In genomic region chr6:31541658-31542521, GRCh38 we compare ENCODE assay signal across 8 cellular contexts. TPM values are rescaled to one million over a fixed set of nuclear protein-coding genes. Genes with fewer than 3 reads are reported as not detected.
A peak's percentile ranks its signal among the peaks of the same experiment; 100 is the strongest.
DNase-seq lines count a peak whose midpoint lies in the region; ATAC-seq, FAIRE-seq and TF ChIP-seq lines count a peak whose summit lies in the region.

TSS of gene DDX39B (minus strand) at chr6:31542003. CDS start at chr6:31540532, 1,471 bp downstream.

- peak within 1 kb of the TSS; percentile 92 to 99 (median 97) for H3K27ac ChIP-seq in BLaER1 treated with 17β-estradiol and CSF1 and Interleukin-3, amounts not matched to agents 10 nM and 100 nM
- peak within 1 kb of the TSS; percentile 95 for H3K27ac ChIP-seq in HepG2 (ENCODE audit: extremely low read length, insufficient read depth, low read length)

- peaks cover 56% of the 10 kb centered on the region for H3K79me2 ChIP-seq in HepG2 (ENCODE audit: insufficient read depth, low read length)

- intact Hi-C loops in dendritic cell treated with granulocyte-macrophage colony-stimulating factor and Interleukin-4, amounts not matched to agents 40 ng/mL and 50 ng/mL, for 4 days (cut with micrococcal nuclease) = loop anchor here (5.0 kb wide), 1 partner anchor 125 kb away; the partner anchor contains the start of genes CSNK2B and LY6G5B
- intact Hi-C loops in HepG2 (cut with micrococcal nuclease; ENCODE audit: unreplicated experiment) = loop anchor here (1.0 to 10.0 kb wide), 2 partner anchors 113 to 292 kb away; partner anchors contain the start of genes APOM and BAG6

- peak; percentile 92 for FAIRE-seq in HepG2 (lab: Jason Lieb, UNC)

- peak; percentile 39 for TF ChIP-seq CTCF in HepG2 (CRISPR knock-in tag; IDR thresholded peaks at IDR 0.05)

- no TSS peak for BruUV-seq in HepG2 (replicated peaks; lab: Mats Ljungman, UMichigan)

- CTCF ChIA-PET in HepG2 (lab: Yijun Ruan, JAX; ENCODE audit: low intra/inter-chr PET ratio, low total read pairs) = interaction anchor here (1.6 kb wide), 1 partner anchor 55 kb away, joined by 4 read pairs; no protein-coding TSS in a partner anchor

- TF ChIP-seq EP300 in HepG2 (IDR thresholded peaks at IDR 0.05; ENCODE audit: low read depth in 2 of 2, low read length in 2 of 2) (peak; percentile 33 to 60; a peak in 2 of 4 replicates), HepG2 (CRISPR knock-in tag; IDR thresholded peaks at IDR 0.05; ENCODE audit: borderline replicate concordance) (peak; percentile 40; the same call in 1 of the 2 replicates)

- peak within 1 kb of the TSS; percentile 91 to 99 (median 98) for H3K4me2 ChIP-seq in BLaER1 treated with 17β-estradiol and CSF1 and Interleukin-3, amounts not matched to agents 10 nM and 100 nM
- H3K4me2 ChIP-seq in HepG2 (ENCODE audit: low read depth, low read length) = peak within 1 kb of the TSS; percentile 99

- ATAC-seq in GM19372 (IDR thresholded peaks at IDR 0.05; ENCODE audit: low read depth, unreplicated experiment) = peak; percentile 64
- ATAC-seq in HG03565 (IDR thresholded peaks at IDR 0.05; ENCODE audit: unreplicated experiment) = peak; percentile 58
- peak; percentile 85 for ATAC-seq in HepG2

- peaks cover 61 to 74% (median 63%) of the 10 kb centered on the region in 10 experiments for H3K4me1 ChIP-seq in BLaER1 treated with 17β-estradiol and CSF1 and Interleukin-3, amounts not matched to agents 10 nM and 100 nM
- peaks cover 59% of the 10 kb centered on the region for H3K4me1 ChIP-seq in HepG2 (ENCODE audit: insufficient read depth, low read length)

- H3K4me3 ChIP-seq in BLaER1 treated with 17β-estradiol and CSF1 and Interleukin-3, amounts not matched to agents 10 nM and 100 nM = peak within 1 kb of the TSS; percentile 74 to 91 (median 86)
- peak within 1 kb of the TSS; percentile 66 to 99 (median 83) for H3K4me3 ChIP-seq in HepG2 (replicated peaks in 1 of 3; ENCODE audit: insufficient read depth in 1 of 3, low read depth in 2 of 3, low read length in 3 of 3)

- peak within 1 kb of the TSS; percentile 91 for H3K27ac Mint-ChIP-seq in dendritic cell treated with granulocyte-macrophage colony-stimulating factor and Interleukin-4, amounts not matched to agents 40 ng/mL and 50 ng/mL, for 4 days

- DNase-seq in NCI-H748 treated with DMSO at 0.1 percent for 48 hours (lab: John Stamatoyannopoulos, UW) (peak; percentile 98), HepG2 (ENCODE audit: low spot score) (peak; percentile 98)
- DNase-seq in activated CD4-positive, alpha-beta T cell treated with anti-CD3 and anti-CD28 coated beads, Interleukin-2, amount 50 U/mL, for 4 hours = peak; percentile 89 to 92
- peak; percentile 86 to 87 for DNase-seq in stimulated activated CD4-positive, alpha-beta T cell treated with anti-CD3 and anti-CD28 coated beads, Interleukin-2, amount 100 ng/mL, for 48 hours

- no peaks in the 10 kb centered on the region for H3K27me3 ChIP-seq in BLaER1 treated with 17β-estradiol and CSF1 and Interleukin-3, amounts not matched to agents 10 nM and 100 nM
- no peaks in the 10 kb centered on the region; a peak in 2 of 5 replicates for H3K27me3 ChIP-seq in HepG2 (ENCODE audit: control insufficient read depth in 1 of 2, insufficient read depth in 2 of 2, low read length in 2 of 2)

- in situ Hi-C loops in HepG2 (cut with HindIII; ENCODE audit: extremely low pct_ligation_motif_present, low pct_unique_long_range_greater_than_20kb) = no loop called here

- H3K9me3 ChIP-seq in BLaER1 treated with 17β-estradiol and CSF1 and Interleukin-3, amounts not matched to agents 10 nM and 100 nM (replicated peaks in 1 of 11) = no peaks in the 10 kb centered on the region
- H3K9me3 ChIP-seq in HepG2 (ENCODE audit: low read length) = no peaks in the 10 kb centered on the region

- peaks cover 42 to 45% (median 44%) of the 10 kb centered on the region in 11 experiments for H4K20me1 ChIP-seq in BLaER1 treated with 17β-estradiol and CSF1 and Interleukin-3, amounts not matched to agents 10 nM and 100 nM
- peaks cover 40% of the 10 kb centered on the region for H4K20me1 ChIP-seq in HepG2 (ENCODE audit: insufficient read depth, low read length)

- POLR2A ChIA-PET in HepG2 (lab: Yijun Ruan, JAX) = interaction anchor here (0.7 to 6.9 kb wide), 34 partner anchors 8 to 1430 kb away, joined by 3 to 123 read pairs (median 5); partner anchors contain the start of genes AIF1, APOM, BAG6 and C6orf47

- WGBS in HepG2 (ENCODE audit: low lambda C conversion rate) = under 1% methylated on average over 36 of the region's 43 CpGs

- H3K27me3 Mint-ChIP-seq in dendritic cell treated with granulocyte-macrophage colony-stimulating factor and Interleukin-4, amounts not matched to agents 40 ng/mL and 50 ng/mL, for 4 days = no peaks in the 10 kb centered on the region

- peak within 1 kb of the TSS; percentile 97 for H2AFZ ChIP-seq in HepG2 (ENCODE audit: low read length)

- peaks cover 50% of the 10 kb centered on the region for H3K36me3 Mint-ChIP-seq in dendritic cell treated with granulocyte-macrophage colony-stimulating factor and Interleukin-4, amounts not matched to agents 40 ng/mL and 50 ng/mL, for 4 days (ENCODE audit: low read depth)

- H3K4me1 Mint-ChIP-seq in dendritic cell treated with granulocyte-macrophage colony-stimulating factor and Interleukin-4, amounts not matched to agents 40 ng/mL and 50 ng/mL, for 4 days (ENCODE audit: low read depth) = peaks cover 40% of the 10 kb centered on the region

- peak within 1 kb of the TSS; percentile 86 for H3K4me3 Mint-ChIP-seq in dendritic cell treated with granulocyte-macrophage colony-stimulating factor and Interleukin-4, amounts not matched to agents 40 ng/mL and 50 ng/mL, for 4 days

- peak; percentile 98 to 99 for TF ChIP-seq POLR2A in HepG2 (IDR thresholded peaks at IDR 0.05; ENCODE audit: insufficient read depth in 1 of 2, low read depth in 2 of 2, low read length in 2 of 2)

- peaks cover 37 to 42% (median 40%) of the 10 kb centered on the region in 11 experiments for H3K36me3 ChIP-seq in BLaER1 treated with 17β-estradiol and CSF1 and Interleukin-3, amounts not matched to agents 10 nM and 100 nM
- H3K36me3 ChIP-seq in HepG2 (replicated peaks in 1 of 2; ENCODE audit: control insufficient read depth in 1 of 2, insufficient read depth in 2 of 2, low read length in 2 of 2) = peaks cover 12 to 35% of the 10 kb centered on the region in 2 experiments

- peak; percentile 37; the same call in 1 of the 2 replicates for TF ChIP-seq RAD21 in HepG2 (CRISPR knock-in tag; IDR thresholded peaks at IDR 0.05)

- H3K9me3 Mint-ChIP-seq in dendritic cell treated with granulocyte-macrophage colony-stimulating factor and Interleukin-4, amounts not matched to agents 40 ng/mL and 50 ng/mL, for 4 days = no peaks in the 10 kb centered on the region

- H3K9ac ChIP-seq in BLaER1 treated with 17β-estradiol and CSF1 and Interleukin-3, amounts not matched to agents 10 nM and 100 nM = peak within 1 kb of the TSS; percentile 91 to 99 (median 96)
- H3K9ac ChIP-seq in HepG2 (ENCODE audit: insufficient read depth, low read depth, low read length) = peak within 1 kb of the TSS; percentile 96

TF ChIP-seq in HepG2, 621 proteins besides CTCF, POLR2A, EP300 and RAD21 (continues in another document):
- peak; percentile 52 for TF ChIP-seq BCL6 (CRISPR knock-in tag; IDR thresholded peaks at IDR 0.05)
- TF ChIP-seq GTF3A (CRISPR knock-in tag; conservative IDR thresholded peaks at IDR 0.05) = no peak
- no peak for TF ChIP-seq ZNF660 (CRISPR knock-in tag; IDR thresholded peaks at IDR 0.05; ENCODE audit: borderline replicate concordance, low read depth)
- TF ChIP-seq CERS6 (CRISPR knock-in tag; IDR thresholded peaks at IDR 0.05) = 0 out of 2 replicates have a peak, but pooled peaks have one; percentile 14

RNA-seq across cellular contexts. Expression of gene DDX39B, which starts in this region (rescaled TPM):
- total RNA-seq in HepG2 (2016; rRNA removed; fragmentation: Illumina TruSeq; extraction: Trizol) = 570 and 737 TPM in 2 replicates
- 100 and 118 TPM in 2 replicates for total RNA-seq in HepG2 (2016; cell fraction: cytosol; rRNA removed; fragmentation: Illumina TruSeq; extraction: Trizol; ENCODE audit: low read depth)
- 551 and 741 TPM in 2 replicates for total RNA-seq in HepG2 (2016; cell fraction: insoluble cytoplasmic fraction; rRNA removed; fragmentation: Illumina TruSeq; extraction: Trizol)
- total RNA-seq in HepG2 (2016; cell fraction: membrane; rRNA removed; fragmentation: Illumina TruSeq; extraction: Trizol) = 185 and 202 TPM in 2 replicates
- total RNA-seq in HepG2 (2016; cell fraction: nucleus; rRNA removed; fragmentation: Illumina TruSeq; extraction: Trizol) = 358 and 385 TPM in 2 replicates
- 650 and 678 TPM in 2 replicates for polyA plus RNA-seq in HepG2 (2011; rRNA removed)
- 412 and 551 TPM in 2 replicates for polyA plus RNA-seq in HepG2 (2011; cell fraction: cytosol; rRNA removed)
- 1,695 and 1,727 TPM in 2 replicates for polyA plus RNA-seq in HepG2 (2011; cell fraction: nucleus; rRNA removed)
- polyA plus RNA-seq in HepG2 (2012) = 442 and 447 TPM in 2 replicates
- polyA plus RNA-seq in HepG2 (2016; cell fraction: cytosol; fragmentation: Illumina TruSeq; extraction: Trizol; ENCODE audit: low read depth) = 114 and 121 TPM in 2 replicates
- 480 and 493 TPM in 2 replicates for polyA plus RNA-seq in HepG2 (2016; cell fraction: insoluble cytoplasmic fraction; fragmentation: Illumina TruSeq; extraction: Trizol; ENCODE audit: low read depth)
- polyA plus RNA-seq in HepG2 (2016; cell fraction: membrane; fragmentation: Illumina TruSeq; extraction: Trizol; ENCODE audit: low read depth) = 169 and 185 TPM in 2 replicates
- polyA plus RNA-seq in HepG2 (2016; cell fraction: nucleus; fragmentation: Illumina TruSeq; extraction: Trizol; ENCODE audit: insufficient read depth, low read depth) = 1,220 and 1,229 TPM in 2 replicates
- 1,218 and 1,293 TPM in 2 replicates for polyA minus RNA-seq in HepG2 (2011; rRNA and poly(A)+ RNA removed; ENCODE audit: low replicate concordance)
- 205 and 230 TPM in 2 replicates for polyA minus RNA-seq in HepG2 (2011; cell fraction: cytosol; rRNA and poly(A)+ RNA removed)
- polyA minus RNA-seq in HepG2 (2011; cell fraction: nucleus; rRNA and poly(A)+ RNA removed) = 632 and 651 TPM in 2 replicates

Comparison
In these comparisons a context has a peak if more than half of its experiments do, and no peak if none do; other contexts are left out.
1. Peak in every context shown above with its lines: DNase-seq, ATAC-seq, H3K4me3 ChIP-seq and H3K27ac ChIP-seq.